Comparison of ENCODE assay signal across 2 cellular contexts in the genomic region with DNA sequence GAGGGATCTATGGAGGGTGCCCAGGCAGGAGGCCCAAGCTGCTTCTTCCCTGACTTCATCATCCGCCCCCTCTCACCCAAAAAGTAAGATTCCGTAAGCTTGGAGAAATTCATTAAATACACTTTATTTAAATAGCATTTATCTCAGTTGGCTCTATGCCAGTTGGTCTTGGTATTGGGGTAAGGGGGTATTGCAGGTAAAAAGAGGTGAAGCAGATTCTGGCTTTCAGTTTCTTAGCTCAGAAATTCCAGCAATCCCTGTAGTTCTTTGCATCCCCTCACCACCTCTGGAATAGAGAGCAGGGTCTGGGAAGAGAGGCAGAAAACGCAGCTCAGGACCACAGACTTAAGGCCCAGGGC.
TF ChIP-seq lines count a peak whose summit lies in the region.

No MANE protein-coding gene starts in this region.

TF ChIP-seq in A549, 52 proteins besides CTCF, POLR2A, EP300 and RAD21:
- TF ChIP-seq RFX5 (IDR thresholded peaks at IDR 0.05), result no peak
- TF ChIP-seq FOXS1 (CRISPR knock-in tag; IDR thresholded peaks at IDR 0.05), result no peak
- no peak for TF ChIP-seq USF2 (IDR thresholded peaks at IDR 0.05)
- TF ChIP-seq CBX8 (IDR thresholded peaks at IDR 0.05), result no peak
- TF ChIP-seq EHF (CRISPR knock-in tag; IDR thresholded peaks at IDR 0.05), result no peak
- TF ChIP-seq, protein P1, sequence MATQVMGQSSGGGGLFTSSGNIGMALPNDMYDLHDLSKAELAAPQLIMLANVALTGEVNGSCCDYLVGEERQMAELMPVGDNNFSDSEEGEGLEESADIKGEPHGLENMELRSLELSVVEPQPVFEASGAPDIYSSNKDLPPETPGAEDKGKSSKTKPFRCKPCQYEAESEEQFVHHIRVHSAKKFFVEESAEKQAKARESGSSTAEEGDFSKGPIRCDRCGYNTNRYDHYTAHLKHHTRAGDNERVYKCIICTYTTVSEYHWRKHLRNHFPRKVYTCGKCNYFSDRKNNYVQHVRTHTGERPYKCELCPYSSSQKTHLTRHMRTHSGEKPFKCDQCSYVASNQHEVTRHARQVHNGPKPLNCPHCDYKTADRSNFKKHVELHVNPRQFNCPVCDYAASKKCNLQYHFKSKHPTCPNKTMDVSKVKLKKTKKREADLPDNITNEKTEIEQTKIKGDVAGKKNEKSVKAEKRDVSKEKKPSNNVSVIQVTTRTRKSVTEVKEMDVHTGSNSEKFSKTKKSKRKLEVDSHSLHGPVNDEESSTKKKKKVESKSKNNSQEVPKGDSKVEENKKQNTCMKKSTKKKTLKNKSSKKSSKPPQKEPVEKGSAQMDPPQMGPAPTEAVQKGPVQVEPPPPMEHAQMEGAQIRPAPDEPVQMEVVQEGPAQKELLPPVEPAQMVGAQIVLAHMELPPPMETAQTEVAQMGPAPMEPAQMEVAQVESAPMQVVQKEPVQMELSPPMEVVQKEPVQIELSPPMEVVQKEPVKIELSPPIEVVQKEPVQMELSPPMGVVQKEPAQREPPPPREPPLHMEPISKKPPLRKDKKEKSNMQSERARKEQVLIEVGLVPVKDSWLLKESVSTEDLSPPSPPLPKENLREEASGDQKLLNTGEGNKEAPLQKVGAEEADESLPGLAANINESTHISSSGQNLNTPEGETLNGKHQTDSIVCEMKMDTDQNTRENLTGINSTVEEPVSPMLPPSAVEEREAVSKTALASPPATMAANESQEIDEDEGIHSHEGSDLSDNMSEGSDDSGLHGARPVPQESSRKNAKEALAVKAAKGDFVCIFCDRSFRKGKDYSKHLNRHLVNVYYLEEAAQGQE (IDR thresholded peaks at IDR 0.05), result no peak
- TF ChIP-seq, protein P2, sequence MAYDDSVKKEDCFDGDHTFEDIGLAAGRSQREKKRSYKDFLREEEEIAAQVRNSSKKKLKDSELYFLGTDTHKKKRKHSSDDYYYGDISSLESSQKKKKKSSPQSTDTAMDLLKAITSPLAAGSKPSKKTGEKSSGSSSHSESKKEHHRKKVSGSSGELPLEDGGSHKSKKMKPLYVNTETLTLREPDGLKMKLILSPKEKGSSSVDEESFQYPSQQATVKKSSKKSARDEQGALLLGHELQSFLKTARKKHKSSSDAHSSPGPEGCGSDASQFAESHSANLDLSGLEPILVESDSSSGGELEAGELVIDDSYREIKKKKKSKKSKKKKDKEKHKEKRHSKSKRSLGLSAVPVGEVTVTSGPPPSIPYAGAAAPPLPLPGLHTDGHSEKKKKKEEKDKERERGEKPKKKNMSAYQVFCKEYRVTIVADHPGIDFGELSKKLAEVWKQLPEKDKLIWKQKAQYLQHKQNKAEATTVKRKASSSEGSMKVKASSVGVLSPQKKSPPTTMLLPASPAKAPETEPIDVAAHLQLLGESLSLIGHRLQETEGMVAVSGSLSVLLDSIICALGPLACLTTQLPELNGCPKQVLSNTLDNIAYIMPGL (CRISPR knock-in tag; IDR thresholded peaks at IDR 0.05; ENCODE audit: borderline replicate concordance), result no peak
- TF ChIP-seq BHLHE40 (IDR thresholded peaks at IDR 0.05; ENCODE audit: low read depth, low read length), result no peak
- no peak for TF ChIP-seq KDM1A (IDR thresholded peaks at IDR 0.05; ENCODE audit: low read depth)
- no peak for TF ChIP-seq GATA3 (IDR thresholded peaks at IDR 0.05; ENCODE audit: borderline replicate concordance)
- no peak for TF ChIP-seq MAFK (IDR thresholded peaks at IDR 0.05; ENCODE audit: partially characterized antibody)
- TF ChIP-seq PHF8 (IDR thresholded peaks at IDR 0.05; ENCODE audit: borderline replicate concordance, low read depth), result no peak
- TF ChIP-seq CHD2 (IDR thresholded peaks at IDR 0.05; ENCODE audit: low read length, partially characterized antibody), result no peak
- TF ChIP-seq, protein P3, sequence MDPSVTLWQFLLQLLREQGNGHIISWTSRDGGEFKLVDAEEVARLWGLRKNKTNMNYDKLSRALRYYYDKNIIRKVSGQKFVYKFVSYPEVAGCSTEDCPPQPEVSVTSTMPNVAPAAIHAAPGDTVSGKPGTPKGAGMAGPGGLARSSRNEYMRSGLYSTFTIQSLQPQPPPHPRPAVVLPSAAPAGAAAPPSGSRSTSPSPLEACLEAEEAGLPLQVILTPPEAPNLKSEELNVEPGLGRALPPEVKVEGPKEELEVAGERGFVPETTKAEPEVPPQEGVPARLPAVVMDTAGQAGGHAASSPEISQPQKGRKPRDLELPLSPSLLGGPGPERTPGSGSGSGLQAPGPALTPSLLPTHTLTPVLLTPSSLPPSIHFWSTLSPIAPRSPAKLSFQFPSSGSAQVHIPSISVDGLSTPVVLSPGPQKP (IDR thresholded peaks at IDR 0.05; ENCODE audit: low read depth, low read length), result no peak

TF ChIP-seq in HepG2, 621 proteins besides CTCF, POLR2A, EP300 and RAD21:
- TF ChIP-seq LCORL (IDR thresholded peaks at IDR 0.05) (peak; percentile 62; the same call in 1 of the 2 replicates), LCORL (CRISPR knock-in tag; IDR thresholded peaks at IDR 0.05) (no peak), HOXA7 (CRISPR knock-in tag; IDR thresholded peaks at IDR 0.05) (no peak)
TF ChIP-seq in HepG2: peak in this region for 1.
